1 cellular context compared by ENCODE assay signal in the genomic region with DNA sequence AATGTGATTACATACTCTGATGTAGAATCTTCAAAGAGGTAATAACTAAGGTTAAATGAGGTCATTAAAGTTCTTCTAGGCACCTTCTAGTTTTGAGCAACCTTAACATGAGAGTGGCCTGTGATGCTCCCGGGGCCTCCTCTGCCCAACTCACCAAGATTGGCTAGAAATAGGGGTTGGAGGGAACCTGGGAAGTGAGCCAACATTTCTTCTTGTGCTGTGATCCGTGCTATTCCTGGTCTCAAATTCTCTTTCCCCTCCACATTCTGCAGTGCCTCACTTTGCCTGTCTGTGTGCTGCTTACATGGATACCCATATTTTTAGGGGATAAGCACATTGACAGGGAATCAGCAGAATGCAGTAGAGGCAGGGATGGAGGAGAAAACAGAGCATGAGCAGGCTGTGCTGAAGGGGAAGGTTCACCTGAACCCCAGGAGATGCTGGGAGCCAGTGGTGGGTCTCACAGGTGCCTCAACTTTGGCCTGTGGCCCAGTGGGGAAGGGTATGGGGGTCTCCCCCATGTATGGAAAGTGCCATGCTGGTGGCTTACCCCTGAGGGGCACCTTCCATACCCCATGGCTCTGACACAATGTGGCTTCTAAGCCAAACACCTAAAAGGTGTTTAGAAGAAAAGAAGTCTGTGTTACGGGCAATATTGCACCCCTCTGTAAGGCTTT.
TF ChIP-seq lines count a peak whose summit lies in the region.

No MANE protein-coding gene starts in this region.

TF ChIP-seq in H1, 55 proteins besides CTCF, POLR2A, EP300 and RAD21 (continued from another document):
- TF ChIP-seq, protein P1, sequence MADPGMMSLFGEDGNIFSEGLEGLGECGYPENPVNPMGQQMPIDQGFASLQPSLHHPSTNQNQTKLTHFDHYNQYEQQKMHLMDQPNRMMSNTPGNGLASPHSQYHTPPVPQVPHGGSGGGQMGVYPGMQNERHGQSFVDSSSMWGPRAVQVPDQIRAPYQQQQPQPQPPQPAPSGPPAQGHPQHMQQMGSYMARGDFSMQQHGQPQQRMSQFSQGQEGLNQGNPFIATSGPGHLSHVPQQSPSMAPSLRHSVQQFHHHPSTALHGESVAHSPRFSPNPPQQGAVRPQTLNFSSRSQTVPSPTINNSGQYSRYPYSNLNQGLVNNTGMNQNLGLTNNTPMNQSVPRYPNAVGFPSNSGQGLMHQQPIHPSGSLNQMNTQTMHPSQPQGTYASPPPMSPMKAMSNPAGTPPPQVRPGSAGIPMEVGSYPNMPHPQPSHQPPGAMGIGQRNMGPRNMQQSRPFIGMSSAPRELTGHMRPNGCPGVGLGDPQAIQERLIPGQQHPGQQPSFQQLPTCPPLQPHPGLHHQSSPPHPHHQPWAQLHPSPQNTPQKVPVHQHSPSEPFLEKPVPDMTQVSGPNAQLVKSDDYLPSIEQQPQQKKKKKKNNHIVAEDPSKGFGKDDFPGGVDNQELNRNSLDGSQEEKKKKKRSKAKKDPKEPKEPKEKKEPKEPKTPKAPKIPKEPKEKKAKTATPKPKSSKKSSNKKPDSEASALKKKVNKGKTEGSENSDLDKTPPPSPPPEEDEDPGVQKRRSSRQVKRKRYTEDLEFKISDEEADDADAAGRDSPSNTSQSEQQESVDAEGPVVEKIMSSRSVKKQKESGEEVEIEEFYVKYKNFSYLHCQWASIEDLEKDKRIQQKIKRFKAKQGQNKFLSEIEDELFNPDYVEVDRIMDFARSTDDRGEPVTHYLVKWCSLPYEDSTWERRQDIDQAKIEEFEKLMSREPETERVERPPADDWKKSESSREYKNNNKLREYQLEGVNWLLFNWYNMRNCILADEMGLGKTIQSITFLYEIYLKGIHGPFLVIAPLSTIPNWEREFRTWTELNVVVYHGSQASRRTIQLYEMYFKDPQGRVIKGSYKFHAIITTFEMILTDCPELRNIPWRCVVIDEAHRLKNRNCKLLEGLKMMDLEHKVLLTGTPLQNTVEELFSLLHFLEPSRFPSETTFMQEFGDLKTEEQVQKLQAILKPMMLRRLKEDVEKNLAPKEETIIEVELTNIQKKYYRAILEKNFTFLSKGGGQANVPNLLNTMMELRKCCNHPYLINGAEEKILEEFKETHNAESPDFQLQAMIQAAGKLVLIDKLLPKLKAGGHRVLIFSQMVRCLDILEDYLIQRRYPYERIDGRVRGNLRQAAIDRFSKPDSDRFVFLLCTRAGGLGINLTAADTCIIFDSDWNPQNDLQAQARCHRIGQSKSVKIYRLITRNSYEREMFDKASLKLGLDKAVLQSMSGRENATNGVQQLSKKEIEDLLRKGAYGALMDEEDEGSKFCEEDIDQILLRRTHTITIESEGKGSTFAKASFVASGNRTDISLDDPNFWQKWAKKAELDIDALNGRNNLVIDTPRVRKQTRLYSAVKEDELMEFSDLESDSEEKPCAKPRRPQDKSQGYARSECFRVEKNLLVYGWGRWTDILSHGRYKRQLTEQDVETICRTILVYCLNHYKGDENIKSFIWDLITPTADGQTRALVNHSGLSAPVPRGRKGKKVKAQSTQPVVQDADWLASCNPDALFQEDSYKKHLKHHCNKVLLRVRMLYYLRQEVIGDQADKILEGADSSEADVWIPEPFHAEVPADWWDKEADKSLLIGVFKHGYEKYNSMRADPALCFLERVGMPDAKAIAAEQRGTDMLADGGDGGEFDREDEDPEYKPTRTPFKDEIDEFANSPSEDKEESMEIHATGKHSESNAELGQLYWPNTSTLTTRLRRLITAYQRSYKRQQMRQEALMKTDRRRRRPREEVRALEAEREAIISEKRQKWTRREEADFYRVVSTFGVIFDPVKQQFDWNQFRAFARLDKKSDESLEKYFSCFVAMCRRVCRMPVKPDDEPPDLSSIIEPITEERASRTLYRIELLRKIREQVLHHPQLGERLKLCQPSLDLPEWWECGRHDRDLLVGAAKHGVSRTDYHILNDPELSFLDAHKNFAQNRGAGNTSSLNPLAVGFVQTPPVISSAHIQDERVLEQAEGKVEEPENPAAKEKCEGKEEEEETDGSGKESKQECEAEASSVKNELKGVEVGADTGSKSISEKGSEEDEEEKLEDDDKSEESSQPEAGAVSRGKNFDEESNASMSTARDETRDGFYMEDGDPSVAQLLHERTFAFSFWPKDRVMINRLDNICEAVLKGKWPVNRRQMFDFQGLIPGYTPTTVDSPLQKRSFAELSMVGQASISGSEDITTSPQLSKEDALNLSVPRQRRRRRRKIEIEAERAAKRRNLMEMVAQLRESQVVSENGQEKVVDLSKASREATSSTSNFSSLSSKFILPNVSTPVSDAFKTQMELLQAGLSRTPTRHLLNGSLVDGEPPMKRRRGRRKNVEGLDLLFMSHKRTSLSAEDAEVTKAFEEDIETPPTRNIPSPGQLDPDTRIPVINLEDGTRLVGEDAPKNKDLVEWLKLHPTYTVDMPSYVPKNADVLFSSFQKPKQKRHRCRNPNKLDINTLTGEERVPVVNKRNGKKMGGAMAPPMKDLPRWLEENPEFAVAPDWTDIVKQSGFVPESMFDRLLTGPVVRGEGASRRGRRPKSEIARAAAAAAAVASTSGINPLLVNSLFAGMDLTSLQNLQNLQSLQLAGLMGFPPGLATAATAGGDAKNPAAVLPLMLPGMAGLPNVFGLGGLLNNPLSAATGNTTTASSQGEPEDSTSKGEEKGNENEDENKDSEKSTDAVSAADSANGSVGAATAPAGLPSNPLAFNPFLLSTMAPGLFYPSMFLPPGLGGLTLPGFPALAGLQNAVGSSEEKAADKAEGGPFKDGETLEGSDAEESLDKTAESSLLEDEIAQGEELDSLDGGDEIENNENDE (IDR thresholded peaks at IDR 0.05; ENCODE audit: insufficient replicate concordance, low read length) = no peak
TF ChIP-seq in H1: peak in this region for 0.
